In genomic region chr3:3178498-3179328, GRCh38 we compare ENCODE assay signal across 8 cellular contexts. TPM values are rescaled to one million over a fixed set of nuclear protein-coding genes. Genes with fewer than 3 reads are reported as not detected.
DNase-seq lines count a peak whose midpoint lies in the region; ATAC-seq and TF ChIP-seq lines count a peak whose summit lies in the region.

No MANE protein-coding gene starts in this region.

- no peak overlapping the region for H2AFZ ChIP-seq in OCI-LY1 (ENCODE audit: low read length)

- no peak overlapping the region for H3K27ac ChIP-seq in OCI-LY1 (ENCODE audit: low read depth, low read length, poor library complexity, severe bottlenecking)
- H3K27ac ChIP-seq in esophagus (ENCODE audit: low read depth in 2 of 2, low read length in 1 of 2) = peak overlapping the region in 1 of 2 donors; percentile 83
- peak overlapping the region; percentile 84 for H3K27ac ChIP-seq in psoas muscle

- H3K36me3 ChIP-seq in OCI-LY1 (ENCODE audit: insufficient read depth, low read length) = peaks cover 7% of the 10 kb centered on the region
- peaks cover 3% of the 10 kb centered on the region in 2 donors for H3K36me3 ChIP-seq in esophagus (ENCODE audit: control insufficient read depth in 2 of 2, insufficient read depth in 2 of 2, low read length in 1 of 2)
- H3K36me3 ChIP-seq in psoas muscle (ENCODE audit: insufficient read depth in 1 of 2, low read depth in 1 of 2) = peaks cover 3 to 18% of the 10 kb centered on the region in 2 donors

- H3K9me3 ChIP-seq in OCI-LY1 (ENCODE audit: low read length) (no peaks in the 10 kb centered on the region), esophagus (ENCODE audit: control insufficient read depth in 2 of 2, insufficient read depth in 1 of 2, low read depth in 1 of 2, low read length in 1 of 2) (no peaks in the 10 kb centered on the region), psoas muscle (no peaks in the 10 kb centered on the region)

- CTCF ChIA-PET in activated CD4-positive, alpha-beta T cell treated with anti-CD3 and anti-CD28 coated beads for 36 hours (lab: Charles Lee) = interaction anchor here (0.7 to 0.8 kb wide), 4 partner anchors 9 to 14 kb away, joined by 3 read pairs; no protein-coding TSS in a partner anchor

- H3K79me2 ChIP-seq in OCI-LY1 (ENCODE audit: insufficient read depth, low read length) = peaks cover 27% of the 10 kb centered on the region

- intact Hi-C loops in activated CD4-positive, alpha-beta T cell treated with anti-CD3 and anti-CD28 coated beads for 36 hours (cut with DNase I, micrococcal nuclease) = loop anchor here (1.0 to 10.0 kb wide), 9 partner anchors 13 to 1944 kb away; partner anchors contain the start of genes TRNT1 (in 2 of the 2), ARL8B (in 1 of the 2), ITPR1 (in 1 of the 2) and SETMAR (in 1 of the 2)
- intact Hi-C loops in psoas muscle (cut with DNase I) = loop anchor here (5.0 kb wide), 1 partner anchor 51 kb away; the partner anchor contains the start of gene TRNT1 (in 2 of the 2)

- H3K36me3 Mint-ChIP-seq in activated CD4-positive, alpha-beta T cell treated with anti-CD3 and anti-CD28 coated beads for 36 hours (ENCODE audit: low read depth) = peaks cover 14% of the 10 kb centered on the region

- no peaks in the 10 kb centered on the region for H3K27me3 Mint-ChIP-seq in activated CD4-positive, alpha-beta T cell treated with anti-CD3 and anti-CD28 coated beads for 36 hours

- H3K4me3 ChIP-seq in OCI-LY1 (ENCODE audit: low read depth, low read length, poor library complexity, severe bottlenecking) (peak overlapping the region; percentile 91), esophagus (ENCODE audit: low read depth in 1 of 2, low read length in 2 of 2) (peak overlapping the region; percentile 88 to 99), psoas muscle (peak overlapping the region; percentile 92)

- H3K9me2 ChIP-seq in OCI-LY1 (ENCODE audit: low read depth, low read length) = no peaks in the 10 kb centered on the region

- H3K4me3 Mint-ChIP-seq in activated CD4-positive, alpha-beta T cell treated with anti-CD3 and anti-CD28 coated beads for 36 hours = peak overlapping the region; percentile 87

- peaks cover 55% of the 10 kb centered on the region for H3K4me1 Mint-ChIP-seq in activated CD4-positive, alpha-beta T cell treated with anti-CD3 and anti-CD28 coated beads for 36 hours

- H3K9me3 Mint-ChIP-seq in activated CD4-positive, alpha-beta T cell treated with anti-CD3 and anti-CD28 coated beads for 36 hours (ENCODE audit: low read depth) = no peaks in the 10 kb centered on the region

- no peaks in the 10 kb centered on the region for H3F3A ChIP-seq in OCI-LY1 (ENCODE audit: insufficient read depth, low read length)

- peak; percentile 3 for ATAC-seq in activated CD4-positive, alpha-beta T cell treated with anti-CD3 and anti-CD28 coated beads for 36 hours
- ATAC-seq in psoas muscle (peak in 1 of 4 donors; percentile 3), GM21381 (IDR thresholded peaks at IDR 0.05; ENCODE audit: unreplicated experiment) (no peak)

- H3K4me1 ChIP-seq in OCI-LY1 (ENCODE audit: insufficient read depth, low read length, severe bottlenecking) (peaks cover 23% of the 10 kb centered on the region), esophagus (ENCODE audit: control insufficient read depth in 2 of 2, insufficient read depth in 2 of 2, low read length in 1 of 2) (no peaks in the 10 kb centered on the region), psoas muscle (peaks cover 16% of the 10 kb centered on the region)

- no peak for TF ChIP-seq CTCF in OCI-LY1 (IDR thresholded peaks at IDR 0.05; ENCODE audit: low read length)
- no peak for TF ChIP-seq CTCF in psoas muscle (IDR thresholded peaks at IDR 0.05)

- H3K4me2 ChIP-seq in OCI-LY1 (ENCODE audit: low read length) = peak overlapping the region; percentile 86

- POLR2A ChIA-PET in activated CD4-positive, alpha-beta T cell treated with anti-CD3 and anti-CD28 coated beads for 36 hours (lab: Charles Lee) = no interaction called here

- peak overlapping the region; percentile 83 for H3K9ac ChIP-seq in OCI-LY1 (ENCODE audit: low read length)

- WGBS in esophagus, 2 donors = 15 to 17% methylated on average over 16 of the region's 16 CpGs
- WGBS in psoas muscle, 3 donors = 20 to 24% (median 23%) methylated on average over 16 of the region's 16 CpGs

- H3K27ac Mint-ChIP-seq in activated CD4-positive, alpha-beta T cell treated with anti-CD3 and anti-CD28 coated beads for 36 hours = peak overlapping the region; percentile 95

- DNase-seq in activated CD4-positive, alpha-beta T cell treated with anti-CD3 and anti-CD28 coated beads for 36 hours = peak; percentile 24
- no peak for DNase-seq in activated CD4-positive, alpha-beta T cell treated with anti-CD3 and anti-CD28 coated beads, Interleukin-2, amount 50 U/mL, for 4 hours
- no peak for DNase-seq in psoas muscle
- DNase-seq in NCI-H526 (lab: John Stamatoyannopoulos, UW) = no peak
- DNase-seq in AG20443 (ENCODE audit: low spot score) = no peak

- H3K27me3 ChIP-seq in OCI-LY1 (ENCODE audit: insufficient read depth, low read length) = no peaks in the 10 kb centered on the region
- H3K27me3 ChIP-seq in esophagus (ENCODE audit: control insufficient read depth in 1 of 2, insufficient read depth in 2 of 2, low read length in 2 of 2) = no peaks in the 10 kb centered on the region
- no peaks in the 10 kb centered on the region for H3K27me3 ChIP-seq in psoas muscle (ENCODE audit: insufficient read depth in 3 of 3, low read length in 2 of 3)

- no peaks in the 10 kb centered on the region for H4K20me1 ChIP-seq in OCI-LY1 (ENCODE audit: insufficient read depth, low read length)

RNA-seq across cellular contexts. Expression of gene CRBN, which starts 0.8 kb away (rescaled TPM):
- 10 to 100 TPM; 38.4 to 42.6 TPM for total RNA-seq in activated CD4-positive, alpha-beta T cell treated with anti-CD3 and anti-CD28 coated beads for 36 hours
- polyA plus RNA-seq in esophagus = 10 to 100 TPM; 15.5 to 16.4 TPM
- total RNA-seq in psoas muscle = 10 to 100 TPM; 40.6 to 55.2 (median 47.3) TPM
- polyA plus RNA-seq in psoas muscle = 10 to 100 TPM; 17.9 to 30.7 (median 26.7) TPM

RNA-seq across cellular contexts. Expression of gene TRNT1, which starts 52.0 kb away (rescaled TPM):
- 10 to 100 TPM; 51.4 to 58.2 TPM for total RNA-seq in activated CD4-positive, alpha-beta T cell treated with anti-CD3 and anti-CD28 coated beads for 36 hours
- polyA plus RNA-seq in esophagus (1 to 10 TPM; 8.3 to 8.8 TPM), psoas muscle (10 to 100 TPM; 13.1 to 31.3 (median 21.2) TPM)
- total RNA-seq in psoas muscle = 10 to 100 TPM; 12.2 to 16.2 (median 15.0) TPM
